9 cellular contexts compared by ENCODE assay signal in genomic region chr17:16872836-16873653, GRCh38.
DNase-seq lines count a peak whose midpoint lies in the region; ATAC-seq and TF ChIP-seq lines count a peak whose summit lies in the region.
"Had no signal": no experiment of that assay in that cellular context is flagged by ENCODE, and none has a peak within 500 bp of the region (broad histone marks: within the 10 kb centered on the region; RNA-seq: fewer than 3 reads in every experiment).

No MANE protein-coding gene starts in this region.

- no peak overlapping the region for H3K9ac ChIP-seq in HCT116 (ENCODE audit: low read length)

- no TSS peak for BruUV-seq in HCT116 (replicated peaks; lab: Mats Ljungman, UMichigan)

- no peaks in the 10 kb centered on the region for H3K9me2 ChIP-seq in HCT116 (ENCODE audit: insufficient read depth)

- intact Hi-C loops in HCT116 (cut with micrococcal nuclease) = loop anchor here (10.0 kb wide), 1 partner anchor 348 kb away; no protein-coding TSS in a partner anchor
- intact Hi-C loops in natural killer cell (cut with micrococcal nuclease) = loop anchor here (2.0 kb wide), 1 partner anchor 336 kb away; no protein-coding TSS in a partner anchor

- H3K4me1 ChIP-seq in HCT116 (ENCODE audit: control insufficient read depth in 1 of 2, insufficient read depth in 2 of 2, low read length in 2 of 2) = peaks cover 0 to 12% of the 10 kb centered on the region in 2 experiments; a peak in 2 of 4 replicates

- no peak overlapping the region for H3K4me2 ChIP-seq in HCT116 (ENCODE audit: low read length)

- H3K4me3 ChIP-seq in HCT116 (replicated peaks in 1 of 2; ENCODE audit: low read depth in 1 of 2, low read length in 2 of 2) (no peak overlapping the region), coronary artery (no peak overlapping the region)

- no peak overlapping the region for H3K27ac ChIP-seq in HCT116 (ENCODE audit: low read depth, low read length)
- no peak overlapping the region for H3K27ac ChIP-seq in coronary artery

- no peak overlapping the region for H3K27ac Mint-ChIP-seq in natural killer cell
- H3K27ac Mint-ChIP-seq: IgD-negative memory B cell had no signal

- H3K36me3 ChIP-seq in HCT116 (ENCODE audit: control insufficient read depth in 1 of 2, insufficient read depth in 2 of 2, low read length in 2 of 2) = no peaks in the 10 kb centered on the region

- no peaks in the 10 kb centered on the region for H4K20me1 ChIP-seq in HCT116 (ENCODE audit: insufficient read depth)

- no peaks in the 10 kb centered on the region for H3K27me3 ChIP-seq in HCT116 (ENCODE audit: insufficient read depth, low read length)

- no peaks in the 10 kb centered on the region for H3K4me1 Mint-ChIP-seq in natural killer cell

- POLR2A ChIA-PET in HCT116 (lab: Charles Lee) = no interaction called here

- DNase-seq in COLO668 (lab: John Stamatoyannopoulos, UW; ENCODE audit: unreplicated experiment) (peak; percentile 8), HCT116 (ENCODE audit: low read depth, low spot score) (peak; percentile 45), coronary artery (ENCODE audit: low spot score) (peak; percentile 40), natural killer cell (no peak), NCI-H187 treated with DMSO at 0.1 percent for 48 hours (lab: John Stamatoyannopoulos, UW) (no peak)

- no peaks in the 10 kb centered on the region for H3K36me3 Mint-ChIP-seq in natural killer cell

- peaks cover 0 to 5% of the 10 kb centered on the region in 2 donors for H3K27me3 Mint-ChIP-seq in natural killer cell (ENCODE audit: low read depth in 2 of 2)

- TF ChIP-seq RAD21 in HCT116 (IDR thresholded peaks at IDR 0.05; ENCODE audit: low read depth) = peak; percentile 79

- peak; percentile 76 to 94 (median 93) for TF ChIP-seq CTCF in HCT116 (IDR thresholded peaks at IDR 0.05 in 2 of 3, conservative IDR thresholded peaks at IDR 0.05 in 1 of 3; ENCODE audit: borderline replicate concordance in 1 of 3, insufficient read depth in 1 of 3, low read depth in 2 of 3, low read length in 2 of 3)
- no peak for TF ChIP-seq CTCF in coronary artery (IDR thresholded peaks at IDR 0.05)
- TF ChIP-seq CTCF in natural killer cell (IDR thresholded peaks at IDR 0.05) = peak; percentile 31

- TF ChIP-seq POLR2A in HCT116 (IDR thresholded peaks at IDR 0.05; ENCODE audit: borderline replicate concordance, extremely low read depth, insufficient read depth, insufficient read length) = no peak

- RAD21 ChIA-PET in HCT116 (lab: Charles Lee; ENCODE audit: low non-redundant PET in 1 of 2, low total read pairs in 2 of 2, uncharacterized antibody in 2 of 2, unreplicated experiment in 2 of 2) = no interaction called here

- H3K4me3 Mint-ChIP-seq in natural killer cell = no peak overlapping the region
- H3K4me3 Mint-ChIP-seq: IgD-negative memory B cell had no signal

- no peaks in the 10 kb centered on the region for H3K9me3 ChIP-seq in HCT116 (ENCODE audit: control insufficient read depth in 1 of 2, insufficient read depth in 1 of 2, low read depth in 1 of 2, low read length in 2 of 2)

- CTCF ChIA-PET in HCT116 (lab: Charles Lee) = no interaction called here

- ATAC-seq in HCT116 (peak; percentile 98), SK-N-SH treated with all-trans-retinoic acid at 6 μM for 48 hours (peak; percentile 86), natural killer cell (peak in 2 of 3 donors; percentile 33 to 69), GM21423 (IDR thresholded peaks at IDR 0.05; ENCODE audit: unreplicated experiment) (no peak), HG03432 (IDR thresholded peaks at IDR 0.05; ENCODE audit: unreplicated experiment) (no peak)

- no peaks in the 10 kb centered on the region for H3K9me3 Mint-ChIP-seq in natural killer cell
- H3K9me3 Mint-ChIP-seq: IgD-negative memory B cell had no signal

- no peak overlapping the region for H2AFZ ChIP-seq in HCT116 (ENCODE audit: low read depth, low read length, poor library complexity, severe bottlenecking)

- H3K79me2 ChIP-seq in HCT116 (ENCODE audit: insufficient read depth, low read length) = no peaks in the 10 kb centered on the region

TF ChIP-seq in HCT116, 20 proteins besides CTCF, POLR2A, EP300 and RAD21:
- TF ChIP-seq MAX (IDR thresholded peaks at IDR 0.05) = peak; percentile 32; the same call in 1 of the 2 replicates
- no peak for TF ChIP-seq SRF (IDR thresholded peaks at IDR 0.05; ENCODE audit: low read depth)

TF ChIP-seq in SK-N-SH treated with all-trans-retinoic acid at 6 μM for 48 hours, 23 proteins besides CTCF, POLR2A, EP300 and RAD21:
- no peak for TF ChIP-seq ARNTL (CRISPR knock-in tag; IDR thresholded peaks at IDR 0.05; ENCODE audit: borderline replicate concordance, low read depth)
- TF ChIP-seq PATZ1 (CRISPR knock-in tag; IDR thresholded peaks at IDR 0.05; ENCODE audit: borderline replicate concordance) = no peak

Comparison
In these comparisons a context has a peak if more than half of its experiments do, and no peak if none do; other contexts are left out.
1. DNase-seq: peak in COLO668 (single experiment), HCT116 (single experiment) and coronary artery (single experiment); none in natural killer cell (single experiment) and NCI-H187 treated with DMSO at 0.1 percent for 48 hours (single experiment).
2. ATAC-seq: peak in HCT116 (single experiment), SK-N-SH treated with all-trans-retinoic acid at 6 μM for 48 hours (single experiment) and natural killer cell (2 of 3); none in GM21423 (single experiment) and HG03432 (single experiment).